In genomic region chr5:126369083-126369482, GRCh38 we compare ENCODE assay signal across 1 cellular context.
TF ChIP-seq lines count a peak whose summit lies in the region.

No MANE protein-coding gene starts in this region.

TF ChIP-seq in liver, 16 proteins besides CTCF, POLR2A, EP300 and RAD21 (continued from another document):
- TF ChIP-seq ATF3 (IDR thresholded peaks at IDR 0.05) (no peak), HNF4G (IDR thresholded peaks at IDR 0.05) (no peak), GABPA (IDR thresholded peaks at IDR 0.05 in 1 of 2, conservative IDR thresholded peaks at IDR 0.05 in 1 of 2) (no peak), HNF4A (conservative IDR thresholded peaks at IDR 0.05) (no peak), EGR1 (IDR thresholded peaks at IDR 0.05; ENCODE audit: low read depth in 2 of 2) (no peak), RXRA (IDR thresholded peaks at IDR 0.05) (no peak), NR2F2 (IDR thresholded peaks at IDR 0.05) (no peak), ZBTB33 (IDR thresholded peaks at IDR 0.05) (no peak)
